23 cellular contexts compared by ENCODE assay signal in the genomic region with DNA sequence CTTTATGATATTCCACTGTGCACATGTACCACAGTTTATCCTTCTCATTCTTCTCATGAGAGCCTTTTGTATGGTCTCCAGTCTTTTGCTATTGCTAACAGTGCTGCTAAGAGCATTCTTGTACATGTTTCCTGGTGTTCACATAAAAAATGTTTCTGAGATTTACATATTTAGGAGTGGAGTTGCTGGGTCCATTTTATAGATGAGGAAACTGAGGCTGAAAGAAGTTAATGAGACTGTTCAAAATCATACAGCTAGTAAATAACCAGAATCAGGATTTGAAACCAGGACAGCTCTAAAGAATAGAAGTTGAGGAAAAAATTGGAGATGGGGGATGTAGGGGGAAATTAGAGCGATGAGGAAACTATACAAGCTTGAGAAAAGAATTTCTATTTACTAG. TPM values are rescaled to one million over a fixed set of nuclear protein-coding genes. Genes with fewer than 3 reads are reported as not detected.
"Had no signal": no experiment of that assay in that cellular context is flagged by ENCODE, and none has a peak within 500 bp of the region (broad histone marks: within the 10 kb centered on the region; RNA-seq: fewer than 3 reads in every experiment).

No MANE protein-coding gene starts in this region.

- H3K9me3 Mint-ChIP-seq: activated T-cell treated with anti-CD3 and anti-CD28 coated beads, Interleukin-2, amount 50 U/mL, for 72 hours; immature natural killer cell; neural progenitor cell; stimulated activated naive CD8-positive, alpha-beta T cell treated with anti-CD3 and anti-CD28 coated beads, Interleukin-15, amount 100 ng/mL, for 72 hours had no signal

- H3K27ac Mint-ChIP-seq: activated naive CD8-positive, alpha-beta T cell; activated T-cell treated with anti-CD3 and anti-CD28 coated beads, Interleukin-2, amount 50 U/mL, for 72 hours; stimulated activated naive CD8-positive, alpha-beta T cell treated with anti-CD3 and anti-CD28 coated beads, Interleukin-15, amount 100 ng/mL, for 72 hours had no signal

- H3K4me3 ChIP-seq: esophagus muscularis mucosa, heart right ventricle, left ventricle myocardium inferior, neural progenitor cell, prostate gland, right atrium auricular region, suprapubic skin, transverse colon, vagina had no signal

- H3K36me3 ChIP-seq: esophagus muscularis mucosa, heart right ventricle, left ventricle myocardium inferior, neural progenitor cell, prostate gland, right atrium auricular region, suprapubic skin, transverse colon, vagina had no signal

- H3K27me3 ChIP-seq: heart right ventricle, neural progenitor cell, right atrium auricular region, transverse colon, vagina had no signal

- DNase-seq: activated CD4-positive, alpha-beta T cell treated with anti-CD3 and anti-CD28 coated beads, Interleukin-2, amount 50 U/mL, for 1 hour; activated gamma-delta T cell; activated T-cell treated with anti-CD3 and anti-CD28 coated beads, Interleukin-2, amount 50 U/mL, for 72 hours; effector CD4-positive, alpha-beta T cell; heart right ventricle; immature natural killer cell; kidney glomerular epithelial cell; left ventricle myocardium inferior; stimulated activated CD4-positive, alpha-beta T cell treated with anti-CD3 and anti-CD28 coated beads, Interleukin-2, amount 100 ng/mL, for 24 hours; stimulated activated naive CD8-positive, alpha-beta T cell treated with anti-CD3 and anti-CD28 coated beads, Interleukin-15, amount 100 ng/mL, for 72 hours; transverse colon had no signal

- ATAC-seq: activated T-cell treated with anti-CD3 and anti-CD28 coated beads, Interleukin-2, amount 50 U/mL, for 72 hours; heart right ventricle; stimulated activated naive CD8-positive, alpha-beta T cell treated with anti-CD3 and anti-CD28 coated beads, Interleukin-15, amount 100 ng/mL, for 72 hours had no signal

- H3K27ac ChIP-seq: esophagus muscularis mucosa, heart right ventricle, left ventricle myocardium inferior, neural progenitor cell, prostate gland, right atrium auricular region, suprapubic skin, transverse colon, vagina had no signal

- H3K9me3 ChIP-seq: esophagus muscularis mucosa, heart right ventricle, left ventricle myocardium inferior, prostate gland, right atrium auricular region, suprapubic skin, transverse colon, vagina had no signal

- H3K4me1 ChIP-seq: prostate gland had no signal

- H3K36me3 Mint-ChIP-seq: activated naive CD8-positive, alpha-beta T cell; immature natural killer cell; neural progenitor cell had no signal

RNA-seq across cellular contexts. Expression of a gene that starts 27.8 kb away (rescaled TPM):
- total RNA-seq: endothelial cell of umbilical vein had no signal

RNA-seq across cellular contexts. Expression of a gene that starts 52.4 kb away (rescaled TPM):
- total RNA-seq: activated CD8-positive, alpha-beta memory T cell treated with anti-CD3 and anti-CD28 coated beads for 36 hours; endothelial cell of umbilical vein; mononuclear cell; osteoblast; skeletal muscle tissue; suprapubic skin; vagina had no signal
